Comparison of ENCODE assay signal across 23 cellular contexts in genomic region chr16:54783226-54783625, GRCh38.
DNase-seq lines count a peak whose midpoint lies in the region; ATAC-seq and TF ChIP-seq lines count a peak whose summit lies in the region.
"Had no signal": no experiment of that assay in that cellular context is flagged by ENCODE, and none has a peak within 500 bp of the region (broad histone marks: within the 10 kb centered on the region; RNA-seq: fewer than 3 reads in every experiment).

No MANE protein-coding gene starts in this region.

- no peaks in the 10 kb centered on the region for H3K79me2 ChIP-seq in mammary epithelial cell (ENCODE audit: insufficient read depth, low read length)

- H3K9ac ChIP-seq in mammary epithelial cell (ENCODE audit: insufficient read depth, low read length), result no peak overlapping the region
- H3K9ac ChIP-seq: BLaER1 had no signal

- H3K36me3 ChIP-seq in mammary epithelial cell (ENCODE audit: insufficient read depth, low read length) (no peaks in the 10 kb centered on the region), breast epithelium (no peaks in the 10 kb centered on the region)
- H3K36me3 ChIP-seq: BLaER1 had no signal

- ATAC-seq in foreskin keratinocyte, result peak; percentile 94
- ATAC-seq in stimulated activated naive B cell treated with anti-CD40 and anti-IgM and Interleukin-4, amounts not matched to agents 10 μg/mL and 1 μg/mL and 100 μg/mL, for 72 hours (replicated peaks), result no peak
- ATAC-seq: CD8-positive, alpha-beta T cell; GM12878; GM23338; HCT116 had no signal

- no peak overlapping the region for H3K4me3 ChIP-seq in mammary epithelial cell (replicated peaks in 1 of 3; ENCODE audit: insufficient read depth in 1 of 3, low read depth in 2 of 3, low read length in 3 of 3)
- no peak overlapping the region for H3K4me3 ChIP-seq in breast epithelium
- no peak overlapping the region for H3K4me3 ChIP-seq in epithelial cell of esophagus (ENCODE audit: low read length)
- H3K4me3 ChIP-seq: BLaER1, GM12878, GM23338 had no signal

- H3K27ac ChIP-seq in mammary epithelial cell (ENCODE audit: insufficient read depth, low read depth, low read length) (no peak overlapping the region), breast epithelium (no peak overlapping the region), foreskin keratinocyte (peak overlapping the region; percentile 31)
- H3K27ac ChIP-seq: 22Rv1, BLaER1, C4-2B had no signal

- in situ Hi-C loops in mammary epithelial cell (cut with MboI; ENCODE audit: low sequenced_read_pairs in 2 of 2), result no loop called here

- dilution Hi-C loops in mammary epithelial cell (cut with HindIII; ENCODE audit: low sequenced_read_pairs), result no loop called here

- TF ChIP-seq POLR2A in breast epithelium (IDR thresholded peaks at IDR 0.05), result no peak

- intact Hi-C loops in mammary epithelial cell (cut with micrococcal nuclease), result no loop called here
- intact Hi-C loops in breast epithelium (cut with DNase I; ENCODE audit: low total_unique reads), result no loop called here

- DNase-seq in mammary epithelial cell, result peak; percentile 80
- no peak for DNase-seq in breast epithelium (ENCODE audit: low spot score in 2 of 2)
- DNase-seq in epithelial cell of esophagus (ENCODE audit: low read depth), result peak; percentile 67
- DNase-seq in foreskin keratinocyte, result peak; percentile 36 to 78
- peak; percentile 12 for DNase-seq in stromal cell of bone marrow (ENCODE audit: low read depth)
- DNase-seq in stimulated activated naive B cell treated with anti-CD40 and anti-IgM and Interleukin-4, amounts not matched to agents 10 μg/mL and 1 μg/mL and 100 μg/mL, for 72 hours, result no peak
- no peak for DNase-seq in DMS53 treated with DMSO at 0.1 percent for 48 hours (lab: John Stamatoyannopoulos, UW; ENCODE audit: unreplicated experiment)
- DNase-seq in progenitor cell of endocrine pancreas (ENCODE audit: low spot score, unreplicated experiment), result no peak
- DNase-seq: Caco-2; CD4-positive, CD25-positive, alpha-beta regulatory T cell; CD8-positive, alpha-beta T cell; DMS153; DMS79; EL; GDM1; H9 had no signal

- no peak overlapping the region for H3K27ac Mint-ChIP-seq in stimulated activated naive B cell treated with anti-CD40 and anti-IgM and Interleukin-4, amounts not matched to agents 10 μg/mL and 1 μg/mL and 100 μg/mL, for 72 hours
- H3K27ac Mint-ChIP-seq in progenitor cell of endocrine pancreas, result no peak overlapping the region
- H3K27ac Mint-ChIP-seq: B cell; CD4-positive, CD25-positive, alpha-beta regulatory T cell; CD8-positive, alpha-beta T cell; GM23338 had no signal

- H3K4me1 Mint-ChIP-seq in stimulated activated naive B cell treated with anti-CD40 and anti-IgM and Interleukin-4, amounts not matched to agents 10 μg/mL and 1 μg/mL and 100 μg/mL, for 72 hours, result no peaks in the 10 kb centered on the region
- no peaks in the 10 kb centered on the region for H3K4me1 Mint-ChIP-seq in progenitor cell of endocrine pancreas (ENCODE audit: low read depth)
- H3K4me1 Mint-ChIP-seq: B cell; CD4-positive, CD25-positive, alpha-beta regulatory T cell; GM23338 had no signal

- no peaks in the 10 kb centered on the region for H4K20me1 ChIP-seq in mammary epithelial cell (ENCODE audit: insufficient read depth, low read length)
- H4K20me1 ChIP-seq: BLaER1 had no signal

- peaks cover 3 to 6% of the 10 kb centered on the region in 2 donors for H3K27me3 Mint-ChIP-seq in stimulated activated naive B cell treated with anti-CD40 and anti-IgM and Interleukin-4, amounts not matched to agents 10 μg/mL and 1 μg/mL and 100 μg/mL, for 72 hours
- peaks cover 6% of the 10 kb centered on the region for H3K27me3 Mint-ChIP-seq in progenitor cell of endocrine pancreas
- H3K27me3 Mint-ChIP-seq: B cell had no signal

- CTCF ChIA-PET in mammary epithelial cell (lab: Charles Lee; ENCODE audit: low non-redundant PET), result no interaction called here

- H3K27me3 ChIP-seq in mammary epithelial cell (ENCODE audit: insufficient read depth, low read length) (no peaks in the 10 kb centered on the region), breast epithelium (no peaks in the 10 kb centered on the region), foreskin keratinocyte (no peaks in the 10 kb centered on the region)
- H3K27me3 ChIP-seq: BLaER1 had no signal

- 63% methylated on average over 3 of the region's 3 CpGs for WGBS in mammary epithelial cell (ENCODE audit: low coverage, missing lambda C conversion rate)

- H3K4me1 ChIP-seq in mammary epithelial cell (ENCODE audit: insufficient read depth, low read length), result peaks cover 5% of the 10 kb centered on the region
- H3K4me1 ChIP-seq in breast epithelium, result no peaks in the 10 kb centered on the region
- H3K4me1 ChIP-seq in foreskin keratinocyte, result peaks cover 3% of the 10 kb centered on the region
- H3K4me1 ChIP-seq: BLaER1, Caco-2 had no signal

- no peak overlapping the region for H2AFZ ChIP-seq in mammary epithelial cell (ENCODE audit: low read depth, low read length)
- H2AFZ ChIP-seq: GM23338 had no signal

- H3K9me3 Mint-ChIP-seq in stimulated activated naive B cell treated with anti-CD40 and anti-IgM and Interleukin-4, amounts not matched to agents 10 μg/mL and 1 μg/mL and 100 μg/mL, for 72 hours, result peaks cover 6 to 16% of the 10 kb centered on the region in 2 donors
- H3K9me3 Mint-ChIP-seq in progenitor cell of endocrine pancreas (ENCODE audit: low read depth), result peaks cover 23% of the 10 kb centered on the region

- TF ChIP-seq CTCF in mammary epithelial cell (conservative IDR thresholded peaks at IDR 0.05 in 1 of 2, IDR thresholded peaks at IDR 0.05 in 1 of 2; ENCODE audit: extremely low read depth in 1 of 2, insufficient read depth in 1 of 2, low read depth in 1 of 2, low read length in 2 of 2) (no peak), breast epithelium (IDR thresholded peaks at IDR 0.05) (no peak), epithelial cell of esophagus (IDR thresholded peaks at IDR 0.05; ENCODE audit: insufficient read depth, low read depth, low read length, missing control alignments) (no peak), foreskin keratinocyte (conservative IDR thresholded peaks at IDR 0.05) (no peak), progenitor cell of endocrine pancreas (IDR thresholded peaks at IDR 0.05; ENCODE audit: unreplicated experiment) (no peak)

- H3K9me3 ChIP-seq in mammary epithelial cell (replicated peaks; ENCODE audit: insufficient read depth, low read length) (peaks cover 6% of the 10 kb centered on the region), breast epithelium (peaks cover 0 to 14% of the 10 kb centered on the region in 2 donors)

- no peak overlapping the region for H3K4me3 Mint-ChIP-seq in stimulated activated naive B cell treated with anti-CD40 and anti-IgM and Interleukin-4, amounts not matched to agents 10 μg/mL and 1 μg/mL and 100 μg/mL, for 72 hours
- no peak overlapping the region for H3K4me3 Mint-ChIP-seq in progenitor cell of endocrine pancreas (ENCODE audit: low read depth)
- H3K4me3 Mint-ChIP-seq: B cell; CD4-positive, CD25-positive, alpha-beta regulatory T cell; CD8-positive, alpha-beta T cell; GM23338; H9 had no signal

- H3K4me2 ChIP-seq in mammary epithelial cell (ENCODE audit: insufficient read depth, low read depth, low read length), result no peak overlapping the region
- H3K4me2 ChIP-seq: BLaER1, GM23338 had no signal

- no peaks in the 10 kb centered on the region for H3K36me3 Mint-ChIP-seq in stimulated activated naive B cell treated with anti-CD40 and anti-IgM and Interleukin-4, amounts not matched to agents 10 μg/mL and 1 μg/mL and 100 μg/mL, for 72 hours
- no peaks in the 10 kb centered on the region for H3K36me3 Mint-ChIP-seq in progenitor cell of endocrine pancreas (ENCODE audit: insufficient read depth)
- H3K36me3 Mint-ChIP-seq: CD4-positive, CD25-positive, alpha-beta regulatory T cell; CD8-positive, alpha-beta T cell had no signal

- BruUV-seq in mammary epithelial cell (replicated peaks; lab: Mats Ljungman, UMichigan), result no TSS peak

Comparison
In these comparisons a context has a peak if more than half of its experiments do, and no peak if none do; other contexts are left out.
1. DNase-seq: peak in mammary epithelial cell (single experiment), epithelial cell of esophagus (single experiment), foreskin keratinocyte (2 of 2) and stromal cell of bone marrow (single experiment); none in breast epithelium (0 of 2), stimulated activated naive B cell treated with anti-CD40 and anti-IgM and Interleukin-4, amounts not matched to agents 10 μg/mL and 1 μg/mL and 100 μg/mL, for 72 hours (single experiment), DMS53 treated with DMSO at 0.1 percent for 48 hours (single experiment) and progenitor cell of endocrine pancreas (single experiment).